Comparison of ENCODE assay signal across 16 cellular contexts in genomic region chr7:116162992-116163391, GRCh38. TPM values are rescaled to one million over a fixed set of nuclear protein-coding genes. Genes with fewer than 3 reads are reported as not detected.
A peak's percentile ranks its signal among the peaks of the same experiment; 100 is the strongest.
DNase-seq lines count a peak whose midpoint lies in the region; ATAC-seq and TF ChIP-seq lines count a peak whose summit lies in the region.
"Had no signal": no experiment of that assay in that cellular context is flagged by ENCODE, and none has a peak within 500 bp of the region (broad histone marks: within the 10 kb centered on the region; RNA-seq: fewer than 3 reads in every experiment).

No MANE protein-coding gene starts in this region.

- ATAC-seq in naive thymus-derived CD4-positive, alpha-beta T cell, result no peak

- peaks cover 3% of the 10 kb centered on the region for H3K27me3 Mint-ChIP-seq in neural progenitor cell (ENCODE audit: insufficient read depth, low read depth)
- peaks cover 9 to 33% (median 19%) of the 10 kb centered on the region in 5 donors for H3K27me3 Mint-ChIP-seq in naive thymus-derived CD4-positive, alpha-beta T cell

- H3K9me3 Mint-ChIP-seq in neural progenitor cell, result peaks cover 2% of the 10 kb centered on the region
- H3K9me3 Mint-ChIP-seq in naive thymus-derived CD4-positive, alpha-beta T cell, result no peaks in the 10 kb centered on the region
- H3K9me3 Mint-ChIP-seq: activated naive CD4-positive, alpha-beta T cell treated with anti-CD3 and anti-CD28 coated beads for 36 hours; CD4-positive, CD25-positive, alpha-beta regulatory T cell had no signal

- H3K27me3 ChIP-seq in GM06990 (replicated peaks; ENCODE audit: control insufficient read depth, insufficient read depth, low read length) (no peaks in the 10 kb centered on the region), brain microvascular endothelial cell (replicated peaks) (no peaks in the 10 kb centered on the region), neural progenitor cell (no peaks in the 10 kb centered on the region)
- no peaks in the 10 kb centered on the region for H3K27me3 ChIP-seq in naive thymus-derived CD4-positive, alpha-beta T cell (ENCODE audit: control insufficient read depth in 2 of 2, insufficient read depth in 2 of 2, low read length in 2 of 2)
- H3K27me3 ChIP-seq: tibial nerve had no signal

- H3K36me3 Mint-ChIP-seq in neural progenitor cell, result no peaks in the 10 kb centered on the region
- no peaks in the 10 kb centered on the region for H3K36me3 Mint-ChIP-seq in naive thymus-derived CD4-positive, alpha-beta T cell
- H3K36me3 Mint-ChIP-seq: CD4-positive, CD25-positive, alpha-beta regulatory T cell had no signal

- H3K27ac ChIP-seq in brain microvascular endothelial cell (no peak overlapping the region), neural progenitor cell (no peak overlapping the region)
- no peak overlapping the region for H3K27ac ChIP-seq in naive thymus-derived CD4-positive, alpha-beta T cell (ENCODE audit: low read depth, low read length)
- H3K27ac ChIP-seq: tibial nerve had no signal

- peaks cover 18% of the 10 kb centered on the region for H3K4me1 Mint-ChIP-seq in neural progenitor cell
- H3K4me1 Mint-ChIP-seq in naive thymus-derived CD4-positive, alpha-beta T cell, result peaks cover 4 to 13% (median 9%) of the 10 kb centered on the region in 7 donors

- TF ChIP-seq CTCF in GM06990 (IDR thresholded peaks at IDR 0.05; ENCODE audit: insufficient read depth, low read length, poor library complexity, severe bottlenecking), result peak; percentile 29
- peak; percentile 12 for TF ChIP-seq CTCF in brain microvascular endothelial cell (IDR thresholded peaks at IDR 0.05; ENCODE audit: low read depth, low read length, missing control alignments)
- no peak for TF ChIP-seq CTCF in neural progenitor cell (IDR thresholded peaks at IDR 0.05)

- H3K79me2 ChIP-seq in neural progenitor cell (ENCODE audit: low read depth), result no peaks in the 10 kb centered on the region

- no peak overlapping the region for H3K4me2 ChIP-seq in neural progenitor cell

- H3K9ac ChIP-seq in neural progenitor cell, result no peak overlapping the region

- no peaks in the 10 kb centered on the region for H3K36me3 ChIP-seq in GM06990 (ENCODE audit: control insufficient read depth, insufficient read depth, low read length)
- H3K36me3 ChIP-seq in brain microvascular endothelial cell (replicated peaks), result no peaks in the 10 kb centered on the region
- no peaks in the 10 kb centered on the region for H3K36me3 ChIP-seq in neural progenitor cell
- H3K36me3 ChIP-seq in naive thymus-derived CD4-positive, alpha-beta T cell (ENCODE audit: control insufficient read depth in 2 of 3, insufficient read depth in 3 of 3, low read length in 3 of 3), result no peaks in the 10 kb centered on the region
- H3K36me3 ChIP-seq: tibial nerve had no signal

- H3K27ac Mint-ChIP-seq in neural progenitor cell, result no peak overlapping the region
- H3K27ac Mint-ChIP-seq in naive thymus-derived CD4-positive, alpha-beta T cell, result no peak overlapping the region
- H3K27ac Mint-ChIP-seq: activated naive CD4-positive, alpha-beta T cell treated with anti-CD3 and anti-CD28 coated beads for 36 hours; CD4-positive, CD25-positive, alpha-beta regulatory T cell had no signal

- H2AFZ ChIP-seq in neural progenitor cell (replicated peaks), result no peak overlapping the region

- no peak overlapping the region for H3K4me3 Mint-ChIP-seq in neural progenitor cell
- H3K4me3 Mint-ChIP-seq in naive thymus-derived CD4-positive, alpha-beta T cell, result no peak overlapping the region
- H3K4me3 Mint-ChIP-seq: activated naive CD4-positive, alpha-beta T cell treated with anti-CD3 and anti-CD28 coated beads for 36 hours; CD4-positive, CD25-positive, alpha-beta regulatory T cell had no signal

- H3K4me1 ChIP-seq in neural progenitor cell, result peaks cover 9% of the 10 kb centered on the region
- peaks cover 0 to 6% of the 10 kb centered on the region in 2 donors for H3K4me1 ChIP-seq in naive thymus-derived CD4-positive, alpha-beta T cell (ENCODE audit: control insufficient read depth in 2 of 2, insufficient read depth in 2 of 2, low read length in 2 of 2)

- in situ Hi-C loops in brain microvascular endothelial cell (cut with HindIII; ENCODE audit: low pct_ligation_motif_present, low sequenced_read_pairs), result no loop called here

- no peaks in the 10 kb centered on the region for H4K20me1 ChIP-seq in neural progenitor cell (ENCODE audit: low read depth)

- no peaks in the 10 kb centered on the region for H3K9me3 ChIP-seq in neural progenitor cell (ENCODE audit: low read depth)
- H3K9me3 ChIP-seq in naive thymus-derived CD4-positive, alpha-beta T cell (ENCODE audit: control insufficient read depth in 2 of 3, low read length in 3 of 3), result no peaks in the 10 kb centered on the region
- H3K9me3 ChIP-seq: tibial nerve had no signal

- DNase-seq in GM06990 (ENCODE audit: extremely low read depth, insufficient read length) (no peak), HT-29 (ENCODE audit: low spot score) (peak; percentile 40), brain microvascular endothelial cell (no peak), neural progenitor cell (ENCODE audit: low spot score) (peak; percentile 29), DMS 273 treated with DMSO at 0.1 percent for 48 hours (lab: John Stamatoyannopoulos, UW) (no peak), iPS-NIHi11 (ENCODE audit: low spot score) (no peak), NCI-H82 (lab: John Stamatoyannopoulos, UW) (no peak)
- no peak for DNase-seq in naive thymus-derived CD4-positive, alpha-beta T cell
- DNase-seq: activated naive CD4-positive, alpha-beta T cell treated with anti-CD3 and anti-CD28 coated beads for 36 hours; CD4-positive, CD25-positive, alpha-beta regulatory T cell; H7; islet precursor cell; SIG-M5; stimulated activated CD4-positive, alpha-beta T cell treated with anti-CD3 and anti-CD28 coated beads, Interleukin-1b, Interleukin-23, amount 100 ng/mL, for 48 hours; stimulated activated CD8-positive, alpha-beta memory T cell treated with anti-CD3 and anti-CD28 coated beads, Interleukin-4, amount 100 ng/mL, for 48 hours had no signal

- CTCF ChIA-PET in naive thymus-derived CD4-positive, alpha-beta T cell (lab: Charles Lee), result interaction anchor here (0.7 kb wide), 1 partner anchor 8 kb away, joined by 3 read pairs; no protein-coding TSS in a partner anchor

- H3K4me3 ChIP-seq in GM06990 (replicated peaks; ENCODE audit: low read depth, low read length) (no peak overlapping the region), brain microvascular endothelial cell (ENCODE audit: low read depth, low read length) (no peak overlapping the region), neural progenitor cell (no peak overlapping the region)
- no peak overlapping the region for H3K4me3 ChIP-seq in naive thymus-derived CD4-positive, alpha-beta T cell (ENCODE audit: low read length)
- H3K4me3 ChIP-seq: tibial nerve had no signal

- POLR2A ChIA-PET in naive thymus-derived CD4-positive, alpha-beta T cell (lab: Charles Lee), result no interaction called here

- H3F3A ChIP-seq in neural progenitor cell (ENCODE audit: low read depth), result no peaks in the 10 kb centered on the region

- intact Hi-C loops in naive thymus-derived CD4-positive, alpha-beta T cell (cut with micrococcal nuclease), result no loop called here

RNA-seq across cellular contexts. Expression of gene TES, which starts 47.3 kb away (rescaled TPM):
- total RNA-seq in HT-29 (2014; rRNA removed; shearing (Covaris generic)), result 91.9 and 96.7 TPM in 2 replicates
- total RNA-seq in neural progenitor cell (ENCODE audit: low replicate concordance), result 5.9 and 10.6 TPM in 2 replicates
- 100 to 1,000 TPM in 4 of 5 experiments, 10 to 100 TPM in 1; 99.2 to 120 (median 114) TPM for total RNA-seq in naive thymus-derived CD4-positive, alpha-beta T cell
- polyA plus RNA-seq in naive thymus-derived CD4-positive, alpha-beta T cell, result 100 to 1,000 TPM; 189 to 195 TPM

Comparison
In these comparisons a context has a peak if more than half of its experiments do, and no peak if none do; other contexts are left out.
1. DNase-seq: peak in HT-29 (single experiment) and neural progenitor cell (single experiment); none in GM06990 (single experiment), brain microvascular endothelial cell (single experiment), DMS 273 treated with DMSO at 0.1 percent for 48 hours (single experiment), iPS-NIHi11 (single experiment), naive thymus-derived CD4-positive, alpha-beta T cell (0 of 9) and NCI-H82 (single experiment).